10 cellular contexts compared by ENCODE assay signal in genomic region chr19:45291834-45292233, GRCh38. TPM values are rescaled to one million over a fixed set of nuclear protein-coding genes. Genes with fewer than 3 reads are reported as not detected.
"Had no signal": no experiment of that assay in that cellular context is flagged by ENCODE, and none has a peak within 500 bp of the region (broad histone marks: within the 10 kb centered on the region; RNA-seq: fewer than 3 reads in every experiment).

No MANE protein-coding gene starts in this region.

- H3K4me3 ChIP-seq: GM23248, HAP-1 had no signal

- H3K27me3 Mint-ChIP-seq: IgD-negative memory B cell had no signal

- H3K27ac ChIP-seq: GM23248 had no signal

- H2AFZ ChIP-seq: GM23248 had no signal

- H3K9me3 ChIP-seq: HAP-1 had no signal

- ATAC-seq: HCT116 had no signal

- H3K4me1 ChIP-seq: HAP-1 had no signal

- H3K4me1 Mint-ChIP-seq: IgD-negative memory B cell had no signal

- DNase-seq: GM23248, GOT3, H7, KG1 had no signal

- H3K9ac ChIP-seq: GM23248 had no signal

- FAIRE-seq: HTR-8/SVneo had no signal

RNA-seq across cellular contexts. Expression of gene CKM, which starts 30.8 kb away (rescaled TPM):
- total RNA-seq: GM23248, H4, H7, HT-29 had no signal
- polyA plus RNA-seq: GM23248, IgD-negative memory B cell had no signal

RNA-seq across cellular contexts. Expression of gene EXOC3L2, which starts 46.6 kb away (rescaled TPM):
- total RNA-seq: GM23248, H4, HT-29 had no signal
- polyA plus RNA-seq: GM23248, IgD-negative memory B cell had no signal

RNA-seq across cellular contexts. Expression of gene KLC3, which starts 48.7 kb away (rescaled TPM):
- total RNA-seq: GM23248, H4 had no signal
- polyA plus RNA-seq: GM23248, IgD-negative memory B cell had no signal
